Comparison of ENCODE assay signal across 8 cellular contexts in genomic region chr3:196666001-196666867, GRCh38. TPM values are rescaled to one million over a fixed set of nuclear protein-coding genes. Genes with fewer than 3 reads are reported as not detected.
DNase-seq lines count a peak whose midpoint lies in the region; TF ChIP-seq lines count a peak whose summit lies in the region.

No MANE protein-coding gene starts in this region.

- TF ChIP-seq CTCF in dorsolateral prefrontal cortex (IDR thresholded peaks at IDR 0.05 in 54 of 56, conservative IDR thresholded peaks at IDR 0.05 in 2 of 56; ENCODE audit: low read depth in 1 of 56, partially characterized antibody in 56 of 56) (no peak), GM10248 (IDR thresholded peaks at IDR 0.05; ENCODE audit: control extremely low read depth, extremely low read depth, low read depth, missing control alignments) (no peak), MM.1S (IDR thresholded peaks at IDR 0.05; ENCODE audit: low read length) (no peak)

- H3K4me2 ChIP-seq in MM.1S (ENCODE audit: low read depth, low read length) = no peak overlapping the region

- peak; percentile 13 to 57 for DNase-seq in HAP-1 (ENCODE audit: low spot score in 2 of 2)
- peak; percentile 54 for DNase-seq in NCI-H460 (ENCODE audit: extremely low read depth, low read depth)
- DNase-seq in dorsolateral prefrontal cortex = peak in 6 of 10 donors; percentile 19 to 80 (median 65)
- peak; percentile 81 for DNase-seq in retina
- DNase-seq in GM10248 (ENCODE audit: extremely low spot score) = no peak
- DNase-seq in activated T-cell treated with anti-CD3 and anti-CD28 coated beads, Interleukin-2, amount 50 U/mL, for 24 hours = no peak
- DNase-seq in MM.1S = no peak
- no peak for DNase-seq in activated CD4-positive, alpha-beta T cell treated with anti-CD3 and anti-CD28 coated beads, Interleukin-2, amount 10 ng/mL, durations not matched to agents 7 days and 5 days

- intact Hi-C loops in dorsolateral prefrontal cortex (cut with DNase I) = no loop called here

- H3K4me3 ChIP-seq in HAP-1 (no peak overlapping the region), dorsolateral prefrontal cortex (peak overlapping the region in 7 of 59 donors; percentile 4 to 28 (median 11)), MM.1S (ENCODE audit: low read length) (no peak overlapping the region)

- no peaks in the 10 kb centered on the region for H3K9me3 Mint-ChIP-seq in activated T-cell treated with anti-CD3 and anti-CD28 coated beads, Interleukin-2, amount 50 U/mL, for 24 hours
- H3K9me3 Mint-ChIP-seq in activated CD4-positive, alpha-beta T cell treated with anti-CD3 and anti-CD28 coated beads, Interleukin-2, amount 10 ng/mL, durations not matched to agents 7 days and 5 days = no peaks in the 10 kb centered on the region

- no peaks in the 10 kb centered on the region for H3K27me3 ChIP-seq in HAP-1 (ENCODE audit: low read depth)
- H3K27me3 ChIP-seq in dorsolateral prefrontal cortex = peaks cover 0 to 2% (median 0%) of the 10 kb centered on the region in 45 donors
- H3K27me3 ChIP-seq in MM.1S (replicated peaks; ENCODE audit: insufficient read depth, low read length) = no peaks in the 10 kb centered on the region

- H3K4me1 ChIP-seq in HAP-1 (peaks cover 8% of the 10 kb centered on the region), MM.1S (ENCODE audit: low read length) (no peaks in the 10 kb centered on the region)

- H2AFZ ChIP-seq in MM.1S (ENCODE audit: low read length) = no peak overlapping the region

- peaks cover 14% of the 10 kb centered on the region for H3K36me3 Mint-ChIP-seq in activated T-cell treated with anti-CD3 and anti-CD28 coated beads, Interleukin-2, amount 50 U/mL, for 24 hours (ENCODE audit: low read depth)
- peaks cover 8% of the 10 kb centered on the region for H3K36me3 Mint-ChIP-seq in activated CD4-positive, alpha-beta T cell treated with anti-CD3 and anti-CD28 coated beads, Interleukin-2, amount 10 ng/mL, durations not matched to agents 7 days and 5 days (ENCODE audit: low read depth)

- H3K27me3 Mint-ChIP-seq in activated T-cell treated with anti-CD3 and anti-CD28 coated beads, Interleukin-2, amount 50 U/mL, for 24 hours = no peaks in the 10 kb centered on the region
- H3K27me3 Mint-ChIP-seq in activated CD4-positive, alpha-beta T cell treated with anti-CD3 and anti-CD28 coated beads, Interleukin-2, amount 10 ng/mL, durations not matched to agents 7 days and 5 days = no peaks in the 10 kb centered on the region

- no peak overlapping the region for H3K4me3 Mint-ChIP-seq in activated T-cell treated with anti-CD3 and anti-CD28 coated beads, Interleukin-2, amount 50 U/mL, for 24 hours
- H3K4me3 Mint-ChIP-seq in activated CD4-positive, alpha-beta T cell treated with anti-CD3 and anti-CD28 coated beads, Interleukin-2, amount 10 ng/mL, durations not matched to agents 7 days and 5 days = no peak overlapping the region

- H3K9me2 ChIP-seq in MM.1S (replicated peaks; ENCODE audit: insufficient read depth, low read length) = no peaks in the 10 kb centered on the region

- POLR2A ChIA-PET in GM10248 (lab: Yijun Ruan, JAX) = no interaction called here
- POLR2A ChIA-PET in activated CD4-positive, alpha-beta T cell treated with anti-CD3 and anti-CD28 coated beads, Interleukin-2, amount 10 ng/mL, durations not matched to agents 7 days and 5 days (lab: Charles Lee) = no interaction called here

- peaks cover 11% of the 10 kb centered on the region for H3K4me1 Mint-ChIP-seq in activated T-cell treated with anti-CD3 and anti-CD28 coated beads, Interleukin-2, amount 50 U/mL, for 24 hours (ENCODE audit: low read depth)
- peaks cover 20% of the 10 kb centered on the region for H3K4me1 Mint-ChIP-seq in activated CD4-positive, alpha-beta T cell treated with anti-CD3 and anti-CD28 coated beads, Interleukin-2, amount 10 ng/mL, durations not matched to agents 7 days and 5 days

- H3K79me2 ChIP-seq in MM.1S (ENCODE audit: low read length) = peaks cover 6% of the 10 kb centered on the region; the same call in 1 of the 2 replicates

- CTCF ChIA-PET in GM10248 (lab: Yijun Ruan, JAX) = interaction anchor here (2.0 kb wide), 1 partner anchor 19 kb away, joined by 9 read pairs; no protein-coding TSS in a partner anchor
- CTCF ChIA-PET in activated CD4-positive, alpha-beta T cell treated with anti-CD3 and anti-CD28 coated beads, Interleukin-2, amount 10 ng/mL, durations not matched to agents 7 days and 5 days (lab: Charles Lee) = interaction anchor here (1.6 kb wide), 1 partner anchor 11 kb away, joined by 5 read pairs; no protein-coding TSS in a partner anchor

- in situ Hi-C loops in HAP-1 (cut with MboI; ENCODE audit: low sequenced_read_pairs) = no loop called here

- H3K9ac ChIP-seq in MM.1S (ENCODE audit: low read length) = no peak overlapping the region

- H3K36me3 ChIP-seq in HAP-1 (replicated peaks) (no peaks in the 10 kb centered on the region), MM.1S (replicated peaks; ENCODE audit: insufficient read depth, low read length) (0 out of 2 replicates have a peak, but pooled peaks cover 2% of the 10 kb centered on the region)

- H3K9me3 ChIP-seq in HAP-1 = no peaks in the 10 kb centered on the region
- H3K9me3 ChIP-seq in MM.1S (replicated peaks; ENCODE audit: insufficient read depth, low read length) = no peaks in the 10 kb centered on the region

- no peaks in the 10 kb centered on the region for H4K20me1 ChIP-seq in MM.1S (ENCODE audit: insufficient read depth, low read length)

- H3K27ac Mint-ChIP-seq in activated T-cell treated with anti-CD3 and anti-CD28 coated beads, Interleukin-2, amount 50 U/mL, for 24 hours = no peak overlapping the region
- H3K27ac Mint-ChIP-seq in activated CD4-positive, alpha-beta T cell treated with anti-CD3 and anti-CD28 coated beads, Interleukin-2, amount 10 ng/mL, durations not matched to agents 7 days and 5 days = no peak overlapping the region

- H3K27ac ChIP-seq in dorsolateral prefrontal cortex = peak overlapping the region in 12 of 59 donors; percentile 3 to 76 (median 32)
- H3K27ac ChIP-seq in MM.1S (ENCODE audit: low read length) = no peak overlapping the region

- no peaks in the 10 kb centered on the region for H3F3A ChIP-seq in MM.1S (ENCODE audit: insufficient read depth, low read length)

RNA-seq across cellular contexts. Expression of gene NRROS, which starts 26.7 kb away (rescaled TPM):
- total RNA-seq in NCI-H460 (2014; rRNA removed; shearing (Covaris generic)) = 0.07 TPM in 1 of 2 replicates, not detected in the other
- polyA plus RNA-seq in NCI-H460 (2014; cell fraction: nucleus; rRNA removed) = 0.36 TPM in 1 of 2 replicates, not detected in the other
- total RNA-seq in dorsolateral prefrontal cortex = 1 to 10 TPM; 1.1 to 8.0 (median 3.3) TPM
- total RNA-seq in activated CD4-positive, alpha-beta T cell treated with anti-CD3 and anti-CD28 coated beads, Interleukin-2, amount 10 ng/mL, durations not matched to agents 7 days and 5 days = 10 to 100 TPM; 36.6 to 40.6 TPM

RNA-seq across cellular contexts. Expression of gene CEP19, which starts 45.8 kb away (rescaled TPM):
- total RNA-seq in NCI-H460 (2014; rRNA removed; shearing (Covaris generic)) = 3.2 and 3.7 TPM in 2 replicates
- 1.4 and 2.1 TPM in 2 replicates for polyA plus RNA-seq in NCI-H460 (2014; cell fraction: nucleus; rRNA removed)
- 10 to 100 TPM in 35 of 120 experiments, 1 to 10 TPM in 85; 2.8 to 14.6 (median 8.6) TPM for total RNA-seq in dorsolateral prefrontal cortex
- total RNA-seq in activated CD4-positive, alpha-beta T cell treated with anti-CD3 and anti-CD28 coated beads, Interleukin-2, amount 10 ng/mL, durations not matched to agents 7 days and 5 days = 1 to 10 TPM; 5.3 to 6.0 TPM

RNA-seq across cellular contexts. Expression of gene PIGX, which starts 45.9 kb away (rescaled TPM):
- 25.6 and 32.0 TPM in 2 replicates for total RNA-seq in NCI-H460 (2014; rRNA removed; shearing (Covaris generic))
- polyA plus RNA-seq in NCI-H460 (2014; cell fraction: nucleus; rRNA removed) = 33.0 and 44.5 TPM in 2 replicates
- total RNA-seq in dorsolateral prefrontal cortex = 10 to 100 TPM; 23.5 to 51.0 (median 37.0) TPM
- 10 to 100 TPM; 40.9 to 45.4 TPM for total RNA-seq in activated CD4-positive, alpha-beta T cell treated with anti-CD3 and anti-CD28 coated beads, Interleukin-2, amount 10 ng/mL, durations not matched to agents 7 days and 5 days

Comparison
In these comparisons a context has a peak if more than half of its experiments do, and no peak if none do; other contexts are left out.
1. DNase-seq: peak in HAP-1 (2 of 2), NCI-H460 (single experiment), dorsolateral prefrontal cortex (6 of 10) and retina (single experiment); none in GM10248 (single experiment), activated T-cell treated with anti-CD3 and anti-CD28 coated beads, Interleukin-2, amount 50 U/mL, for 24 hours (single experiment), MM.1S (single experiment) and activated CD4-positive, alpha-beta T cell treated with anti-CD3 and anti-CD28 coated beads, Interleukin-2, amount 10 ng/mL, durations not matched to agents 7 days and 5 days (single experiment).
2. RNA of gene NRROS, which starts 26.7 kb away (total RNA-seq): 36.6 to 40.6 TPM in activated CD4-positive, alpha-beta T cell treated with anti-CD3 and anti-CD28 coated beads, Interleukin-2, amount 10 ng/mL, durations not matched to agents 7 days and 5 days; 1.1 to 8.0 TPM in dorsolateral prefrontal cortex and 0.07 TPM in NCI-H460; every median in the first group is over 4 times any median in the second.